ENCODE assay signal across 10 cellular contexts in the genomic region with DNA sequence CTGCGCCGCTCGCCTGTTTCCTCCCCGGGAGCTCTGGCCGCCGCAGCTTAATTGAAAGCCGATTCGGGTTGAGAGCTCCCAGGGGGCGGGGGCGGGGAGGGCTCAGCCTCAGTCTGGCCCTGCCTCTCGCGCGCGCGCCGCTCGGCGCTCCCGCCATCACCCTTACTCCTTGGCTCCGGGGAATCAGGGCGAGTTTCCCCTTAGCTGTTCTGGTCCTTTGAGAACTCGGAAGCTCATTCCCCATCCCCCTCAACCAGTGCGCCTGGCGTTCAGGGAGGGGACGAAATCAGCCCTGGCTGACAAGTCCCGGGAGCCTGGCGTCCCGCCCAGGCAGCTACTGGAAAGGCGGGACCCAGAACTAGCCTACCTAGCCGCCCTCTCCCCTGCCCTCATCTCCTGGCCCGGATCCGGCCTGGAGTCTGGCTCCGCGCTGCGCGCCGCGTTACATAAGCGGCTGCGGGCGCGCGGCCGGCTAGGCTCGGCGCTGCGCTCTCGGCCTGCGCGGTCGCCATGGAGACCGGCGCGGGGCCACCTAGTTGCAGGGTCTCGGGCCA.
DNase-seq lines count a peak whose midpoint lies in the region; ATAC-seq lines count a peak whose summit lies in the region.
"Had no signal": no experiment of that assay in that cellular context is flagged by ENCODE, and none has a peak within 500 bp of the region (broad histone marks: within the 10 kb centered on the region; RNA-seq: fewer than 3 reads in every experiment).

No MANE protein-coding gene starts in this region.

- no peak overlapping the region for H3K27ac Mint-ChIP-seq in effector memory CD8-positive, alpha-beta T cell

- DNase-seq in COLO668 (lab: John Stamatoyannopoulos, UW; ENCODE audit: unreplicated experiment) (peak; percentile 78), NCI-H1417 treated with DMSO at 0.1 percent for 48 hours (lab: John Stamatoyannopoulos, UW) (peak; percentile 66), SHP77 treated with DMSO at 0.1 percent for 48 hours (lab: John Stamatoyannopoulos, UW) (peak; percentile 9), iPS-NIHi7 (ENCODE audit: extremely low spot score) (peak; percentile 71), NK-92 (lab: John Stamatoyannopoulos, UW; ENCODE audit: unreplicated experiment) (no peak)
- no peak for DNase-seq in effector memory CD8-positive, alpha-beta T cell
- DNase-seq: DND-41, mesenchymal stem cell had no signal

- H3K4me1 Mint-ChIP-seq in effector memory CD8-positive, alpha-beta T cell (ENCODE audit: low read depth in 2 of 2): peaks cover 0 to 2% of the 10 kb centered on the region in 2 donors

- no peak overlapping the region for H3K4me3 Mint-ChIP-seq in effector memory CD8-positive, alpha-beta T cell

- no peak for ATAC-seq in effector memory CD8-positive, alpha-beta T cell (replicated peaks)
- ATAC-seq in HG03432 (IDR thresholded peaks at IDR 0.05; ENCODE audit: unreplicated experiment): no peak
- no peak for ATAC-seq in GM19023 (IDR thresholded peaks at IDR 0.05; ENCODE audit: unreplicated experiment)

- H3K36me3 Mint-ChIP-seq in effector memory CD8-positive, alpha-beta T cell (ENCODE audit: insufficient read depth): peaks cover 4% of the 10 kb centered on the region

- H3K27me3 Mint-ChIP-seq in effector memory CD8-positive, alpha-beta T cell: peaks cover 77 to 91% of the 10 kb centered on the region in 2 donors

- H3K9me3 Mint-ChIP-seq in effector memory CD8-positive, alpha-beta T cell: no peaks in the 10 kb centered on the region

Comparison
In these comparisons a context has a peak if more than half of its experiments do, and no peak if none do; other contexts are left out.
1. DNase-seq: peak in COLO668 (single experiment), NCI-H1417 treated with DMSO at 0.1 percent for 48 hours (single experiment), SHP77 treated with DMSO at 0.1 percent for 48 hours (single experiment) and iPS-NIHi7 (single experiment); none in effector memory CD8-positive, alpha-beta T cell (0 of 3) and NK-92 (single experiment).